19 cellular contexts compared by ENCODE assay signal in the genomic region with DNA sequence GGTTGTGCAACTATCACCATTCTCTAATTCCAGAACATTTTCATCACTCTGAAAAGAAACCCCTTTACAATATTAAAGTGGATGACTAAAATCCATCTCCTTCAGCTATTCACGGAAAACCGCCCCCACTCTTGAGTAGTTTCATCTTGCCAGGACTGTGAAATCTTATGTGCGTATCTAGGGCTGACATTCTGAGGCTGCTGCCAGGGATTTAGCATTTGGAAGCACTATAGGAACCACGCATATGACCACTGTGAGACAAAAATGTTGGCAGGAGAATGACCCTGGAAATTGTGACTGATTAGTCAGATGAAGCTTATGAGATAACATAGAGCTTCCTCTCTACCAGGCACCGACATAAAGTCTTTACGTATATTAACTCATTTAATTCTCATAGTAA.
DNase-seq lines count a peak whose midpoint lies in the region; ATAC-seq, FAIRE-seq and TF ChIP-seq lines count a peak whose summit lies in the region.
"Had no signal": no experiment of that assay in that cellular context is flagged by ENCODE, and none has a peak within 500 bp of the region (broad histone marks: within the 10 kb centered on the region; RNA-seq: fewer than 3 reads in every experiment).

No MANE protein-coding gene starts in this region.

- H3K9me3 Mint-ChIP-seq in naive thymus-derived CD8-positive, alpha-beta T cell = peaks cover 6 to 29% (median 16%) of the 10 kb centered on the region in 9 donors
- peaks cover 2 to 9% of the 10 kb centered on the region in 2 donors for H3K9me3 Mint-ChIP-seq in natural killer cell

- POLR2A ChIA-PET in endothelial cell of umbilical vein (lab: Charles Lee) = no interaction called here
- POLR2A ChIA-PET in naive thymus-derived CD8-positive, alpha-beta T cell (lab: Charles Lee) = no interaction called here

- TF ChIP-seq POLR2A in endothelial cell of umbilical vein (IDR thresholded peaks at IDR 0.05; ENCODE audit: low read depth, low read length) = no peak

- H3K27ac ChIP-seq in endothelial cell of umbilical vein (ENCODE audit: insufficient read depth, low read depth, low read length) = no peak overlapping the region

- intact Hi-C loops in endothelial cell of umbilical vein (cut with micrococcal nuclease) (no loop called here), natural killer cell (cut with micrococcal nuclease) (no loop called here)

- H3K27me3 ChIP-seq in endothelial cell of umbilical vein (ENCODE audit: control insufficient read depth in 2 of 2, insufficient read depth in 2 of 2, low read length in 2 of 2) = no peaks in the 10 kb centered on the region

- H2AFZ ChIP-seq in endothelial cell of umbilical vein (ENCODE audit: low read depth, low read length) = peak overlapping the region; percentile 42

- H3K4me2 ChIP-seq in endothelial cell of umbilical vein (ENCODE audit: insufficient read depth, low read length) = no peak overlapping the region

- H3K4me3 Mint-ChIP-seq in naive thymus-derived CD8-positive, alpha-beta T cell = no peak overlapping the region
- H3K4me3 Mint-ChIP-seq in natural killer cell = no peak overlapping the region
- H3K4me3 Mint-ChIP-seq: IgD-negative memory B cell had no signal

- no peak overlapping the region for H3K4me3 ChIP-seq in AG10803 (ENCODE audit: low read length)
- no peak overlapping the region for H3K4me3 ChIP-seq in endothelial cell of umbilical vein (replicated peaks in 1 of 3; ENCODE audit: insufficient read depth in 1 of 3, low read depth in 1 of 3, low read length in 3 of 3)

- no TSS peak for BruUV-seq in endothelial cell of umbilical vein (replicated peaks; lab: Mats Ljungman, UMichigan)

- H3K4me1 ChIP-seq in endothelial cell of umbilical vein (ENCODE audit: control insufficient read depth, extremely low read depth, insufficient read depth, low read length) = no peaks in the 10 kb centered on the region

- no peak for FAIRE-seq in endothelial cell of umbilical vein (lab: Jason Lieb, UNC)
- no peak for FAIRE-seq in D721Med (lab: Jason Lieb, UNC)
- FAIRE-seq: A204.1, G401.6, GM12892 had no signal

- no peaks in the 10 kb centered on the region for H3K79me2 ChIP-seq in endothelial cell of umbilical vein (ENCODE audit: control insufficient read depth, insufficient read depth, low read length)

- peaks cover 0 to 9% (median 2%) of the 10 kb centered on the region in 3 donors for H3K36me3 Mint-ChIP-seq in naive thymus-derived CD8-positive, alpha-beta T cell
- peaks cover 9% of the 10 kb centered on the region for H3K36me3 Mint-ChIP-seq in natural killer cell

- TF ChIP-seq CTCF in AG10803 (conservative IDR thresholded peaks at IDR 0.05; ENCODE audit: low read length) = no peak
- TF ChIP-seq CTCF in endothelial cell of umbilical vein (IDR thresholded peaks at IDR 0.05; ENCODE audit: extremely low read depth in 1 of 2, insufficient read depth in 1 of 2, low read depth in 1 of 2, low read length in 2 of 2) = no peak
- TF ChIP-seq CTCF in D721Med (IDR thresholded peaks at IDR 0.05; ENCODE audit: insufficient read depth, missing control alignments) = no peak
- no peak for TF ChIP-seq CTCF in natural killer cell (IDR thresholded peaks at IDR 0.05)

- H3K27ac Mint-ChIP-seq in naive thymus-derived CD8-positive, alpha-beta T cell = no peak overlapping the region
- H3K27ac Mint-ChIP-seq in natural killer cell = no peak overlapping the region
- H3K27ac Mint-ChIP-seq: IgD-negative memory B cell had no signal

- ATAC-seq in SK-N-SH treated with all-trans-retinoic acid at 6 μM for 48 hours = peak; percentile 50; the same call in 2 of the 3 replicates
- ATAC-seq in naive thymus-derived CD8-positive, alpha-beta T cell = no peak
- no peak for ATAC-seq in natural killer cell

- H4K20me1 ChIP-seq in endothelial cell of umbilical vein (replicated peaks; ENCODE audit: control insufficient read depth, extremely low read depth, insufficient read depth, low read length) = no peaks in the 10 kb centered on the region

- no peaks in the 10 kb centered on the region for H3K4me1 Mint-ChIP-seq in naive thymus-derived CD8-positive, alpha-beta T cell
- no peaks in the 10 kb centered on the region for H3K4me1 Mint-ChIP-seq in natural killer cell
- H3K4me1 Mint-ChIP-seq: IgD-negative memory B cell had no signal

- peaks cover 0 to 10% (median 0%) of the 10 kb centered on the region in 5 donors for H3K27me3 Mint-ChIP-seq in naive thymus-derived CD8-positive, alpha-beta T cell
- H3K27me3 Mint-ChIP-seq in natural killer cell (ENCODE audit: low read depth in 2 of 2) = no peaks in the 10 kb centered on the region
- H3K27me3 Mint-ChIP-seq: IgD-negative memory B cell had no signal

- dilution Hi-C loops in endothelial cell of umbilical vein (cut with MboI; ENCODE audit: extremely low pct_ligation_motif_present, low sequenced_read_pairs) = no loop called here

- H3K9me1 ChIP-seq in endothelial cell of umbilical vein (replicated peaks; ENCODE audit: control insufficient read depth, extremely low read depth, insufficient read depth, low read length) = no peaks in the 10 kb centered on the region

- no peaks in the 10 kb centered on the region for H3K9me3 ChIP-seq in endothelial cell of umbilical vein (replicated peaks; ENCODE audit: control insufficient read depth, insufficient read depth, low read length)

- H3K9ac ChIP-seq in endothelial cell of umbilical vein (replicated peaks; ENCODE audit: extremely low read depth, insufficient read depth, low read length) = no peak overlapping the region

- CTCF ChIA-PET in endothelial cell of umbilical vein (lab: Charles Lee) = interaction anchor here (0.8 kb wide), 1 partner anchor 443 kb away, joined by 3 read pairs; no protein-coding TSS in a partner anchor

- DNase-seq in AG10803 (ENCODE audit: low read depth) (peak; percentile 8), endothelial cell of umbilical vein (ENCODE audit: low read depth, low spot score) (peak; percentile 62), putamen (ENCODE audit: low spot score) (peak; percentile 4), D721Med (ENCODE audit: insufficient read length, low spot score) (no peak), Kasumi-1 (lab: John Stamatoyannopoulos, UW) (no peak), natural killer cell (no peak)
- no peak for DNase-seq in naive thymus-derived CD8-positive, alpha-beta T cell
- DNase-seq: AML-193; HCEC 1CT; NCI-H146; NCI-H2081 treated with DMSO at 0.1 percent for 48 hours; NCI-H345; NCI-H69; NK-92 treated with Interleukin-12 subunit alpha and Interleukin-12 subunit beta, amount 100 ng/mL, for 24 hours had no signal

- no peaks in the 10 kb centered on the region for H3K36me3 ChIP-seq in endothelial cell of umbilical vein (ENCODE audit: control insufficient read depth in 2 of 2, extremely low read depth in 1 of 2, insufficient read depth in 2 of 2, low read length in 2 of 2)

TF ChIP-seq in SK-N-SH treated with all-trans-retinoic acid at 6 μM for 48 hours, 23 proteins besides CTCF, POLR2A, EP300 and RAD21:
- peak; percentile 45; the same call in 1 of the 2 replicates for TF ChIP-seq ISL1 (CRISPR knock-in tag; IDR thresholded peaks at IDR 0.05)
- TF ChIP-seq RARB (CRISPR knock-in tag; IDR thresholded peaks at IDR 0.05) = no peak

TF ChIP-seq in endothelial cell of umbilical vein, 7 proteins besides CTCF, POLR2A, EP300 and RAD21:
- no peak for TF ChIP-seq JUN (IDR thresholded peaks at IDR 0.05; ENCODE audit: borderline replicate concordance, insufficient read depth, insufficient read length, low read depth)
- no peak for TF ChIP-seq FOS (IDR thresholded peaks at IDR 0.05; ENCODE audit: borderline replicate concordance, insufficient read depth, low read length)
- no peak for TF ChIP-seq MYC (IDR thresholded peaks at IDR 0.05; ENCODE audit: low read depth, low read length)
- TF ChIP-seq, protein P1, sequence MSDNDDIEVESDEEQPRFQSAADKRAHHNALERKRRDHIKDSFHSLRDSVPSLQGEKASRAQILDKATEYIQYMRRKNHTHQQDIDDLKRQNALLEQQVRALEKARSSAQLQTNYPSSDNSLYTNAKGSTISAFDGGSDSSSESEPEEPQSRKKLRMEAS (IDR thresholded peaks at IDR 0.05; ENCODE audit: insufficient read depth, insufficient read length) = no peak
- no peak for TF ChIP-seq EZH2 (IDR thresholded peaks at IDR 0.05; ENCODE audit: borderline replicate concordance, low read depth, low read length, severe bottlenecking)
- TF ChIP-seq GATA2 (IDR thresholded peaks at IDR 0.05; ENCODE audit: insufficient read depth, insufficient read length, low read depth, low read length) = no peak
- TF ChIP-seq POLR2AphosphoS5 (IDR thresholded peaks at IDR 0.05; ENCODE audit: insufficient read depth, low read depth, low read length) = no peak

Comparison
In these comparisons a context has a peak if more than half of its experiments do, and no peak if none do; other contexts are left out.
1. DNase-seq: peak in AG10803 (single experiment), endothelial cell of umbilical vein (single experiment) and putamen (single experiment); none in D721Med (single experiment), naive thymus-derived CD8-positive, alpha-beta T cell (0 of 10), Kasumi-1 (0 of 2) and natural killer cell (single experiment).